In the genomic region with DNA sequence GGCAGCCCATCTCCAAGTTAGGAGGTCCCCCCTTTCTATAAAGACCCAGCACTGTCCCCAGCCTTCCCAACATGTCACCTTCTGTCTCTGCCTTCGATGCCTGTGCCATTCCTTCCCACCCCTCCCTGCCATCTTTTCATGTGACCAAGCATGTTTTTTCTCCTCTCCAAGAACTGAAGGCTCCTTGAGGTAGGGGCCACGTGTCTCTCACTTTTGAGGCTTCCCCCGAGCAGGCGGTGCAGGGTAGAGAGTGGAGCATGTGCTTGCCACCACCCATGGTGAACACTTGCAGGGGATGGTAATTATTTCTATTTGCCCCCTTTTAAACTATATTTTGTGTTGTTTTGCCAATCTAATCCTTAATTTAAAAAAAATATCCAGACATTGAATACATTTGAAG, we compare ENCODE assay signal across 8 cellular contexts.
"Had no signal": no experiment of that assay in that cellular context is flagged by ENCODE, and none has a peak within 500 bp of the region (broad histone marks: within the 10 kb centered on the region; RNA-seq: fewer than 3 reads in every experiment).

No MANE protein-coding gene starts in this region.

- DNase-seq: GDM1, GF-D8 had no signal

- FAIRE-seq: G401.6, GM12878, GM12891, GM12892, GM18507, GM19239 had no signal

- H3K4me3 ChIP-seq: GM12878 had no signal

- ATAC-seq: GM12878 had no signal
